ENCODE assay signal across 25 cellular contexts in genomic region chr11:105219269-105219668, GRCh38.
DNase-seq lines count a peak whose midpoint lies in the region; ATAC-seq and TF ChIP-seq lines count a peak whose summit lies in the region.
"Had no signal": no experiment of that assay in that cellular context is flagged by ENCODE, and none has a peak within 500 bp of the region (broad histone marks: within the 10 kb centered on the region; RNA-seq: fewer than 3 reads in every experiment).

No MANE protein-coding gene starts in this region.

- CTCF ChIA-PET in OCI-LY7 (lab: Charles Lee; ENCODE audit: unreplicated experiment), result no interaction called here

- DNase-seq in DMS 273 (lab: John Stamatoyannopoulos, UW; ENCODE audit: unreplicated experiment) (peak; percentile 2), DMS 273 treated with DMSO at 0.1 percent for 48 hours (lab: John Stamatoyannopoulos, UW) (no peak), OCI-LY7 (ENCODE audit: low spot score) (no peak), iPS DF 4.7 (ENCODE audit: extremely low read depth, low spot score) (peak; percentile 11), pons (ENCODE audit: low spot score) (no peak)
- DNase-seq: 8988T; activated CD4-positive, CD25-positive, alpha-beta regulatory T cell treated with anti-CD3 and anti-CD28 coated beads, Interleukin-2, amount 50 U/mL, for 72 hours; activated naive CD4-positive, alpha-beta T cell treated with anti-CD3 and anti-CD28 coated beads, Interleukin-2, amount 50 U/mL, for 16 hours; activated T-cell treated with anti-CD3 and anti-CD28 coated beads, Interleukin-2, amount 50 U/mL, for 48 hours; anterior cingulate cortex; Calu3; dermis blood vessel endothelial cell; left cardiac atrium; MG63; naive B cell; NCI-H1436 treated with DMSO at 0.1 percent for 48 hours; NCI-H2171 treated with DMSO at 0.1 percent for 48 hours; NCI-H524 treated with DMSO at 0.1 percent for 48 hours; stimulated activated CD4-positive, alpha-beta T cell treated with anti-CD3 and anti-CD28 coated beads, Interleukin-4, amount 100 ng/mL, for 1 hour; stimulated activated naive CD8-positive, alpha-beta T cell treated with anti-CD3 and anti-CD28 coated beads, Interleukin-15, Interleukin-2, amounts not matched to agents 100 U/mL and 50 U/mL, for 24 hours; thyroid gland had no signal

- H2AFZ ChIP-seq in OCI-LY7 (ENCODE audit: low read length), result no peak overlapping the region

- no TSS peak for BruUV-seq in OCI-LY7 (replicated peaks; lab: Mats Ljungman, UMichigan)

- intact Hi-C loops in OCI-LY7 (cut with micrococcal nuclease; ENCODE audit: unreplicated experiment), result no loop called here

- no peaks in the 10 kb centered on the region for H3K36me3 ChIP-seq in OCI-LY7 (ENCODE audit: insufficient read depth, low read length)
- H3K36me3 ChIP-seq: MG63, thyroid gland had no signal

- no peaks in the 10 kb centered on the region for H3K9me2 ChIP-seq in OCI-LY7 (ENCODE audit: insufficient read depth, low read length)

- H3K4me3 ChIP-seq in OCI-LY7 (ENCODE audit: low read depth, low read length, poor library complexity, severe bottlenecking), result no peak overlapping the region
- H3K4me3 ChIP-seq: MG63, thyroid gland had no signal

- no peaks in the 10 kb centered on the region for H3K9me3 ChIP-seq in OCI-LY7 (ENCODE audit: low read length)
- H3K9me3 ChIP-seq: MG63, thyroid gland had no signal

- ATAC-seq in GM18873 (IDR thresholded peaks at IDR 0.05; ENCODE audit: low FRiP score, unreplicated experiment) (no peak), HG02610 (IDR thresholded peaks at IDR 0.05; ENCODE audit: unreplicated experiment) (no peak)
- ATAC-seq: left cardiac atrium; Right ventricle myocardium inferior; stimulated activated naive CD8-positive, alpha-beta T cell treated with anti-CD3 and anti-CD28 coated beads, Interleukin-15, Interleukin-2, amounts not matched to agents 100 U/mL and 50 U/mL, for 24 hours had no signal

- no peaks in the 10 kb centered on the region for H3K4me1 ChIP-seq in OCI-LY7 (ENCODE audit: insufficient read depth, low read length, poor library complexity, severe bottlenecking)

- POLR2A ChIA-PET in OCI-LY7 (lab: Charles Lee), result interaction anchor here (0.6 kb wide), 1 partner anchor 8 kb away, joined by 3 read pairs; no protein-coding TSS in a partner anchor

- H3K27ac ChIP-seq in OCI-LY7 (ENCODE audit: low read depth, low read length, poor library complexity, severe bottlenecking), result no peak overlapping the region
- H3K27ac ChIP-seq: thyroid gland had no signal

- H4K20me1 ChIP-seq in OCI-LY7 (ENCODE audit: insufficient read depth, low read length), result no peaks in the 10 kb centered on the region

- TF ChIP-seq CTCF in GM12872 (IDR thresholded peaks at IDR 0.05; ENCODE audit: insufficient read depth, low read depth, low read length), result peak; percentile 33; the same call in 1 of the 3 replicates
- TF ChIP-seq CTCF in OCI-LY7 (conservative IDR thresholded peaks at IDR 0.05; ENCODE audit: low read length), result peak; percentile 21; the same call in 1 of the 2 replicates

- no peaks in the 10 kb centered on the region for H3K79me2 ChIP-seq in OCI-LY7 (ENCODE audit: insufficient read depth, low read depth, low read length)

- H3K4me2 ChIP-seq in OCI-LY7 (ENCODE audit: low read length), result no peak overlapping the region

Comparison
In these comparisons a context has a peak if more than half of its experiments do, and no peak if none do; other contexts are left out.
1. DNase-seq: peak in DMS 273 (single experiment) and iPS DF 4.7 (single experiment); none in DMS 273 treated with DMSO at 0.1 percent for 48 hours (single experiment), OCI-LY7 (single experiment) and pons (single experiment).